Comparison of ENCODE assay signal across 1 cellular context in genomic region chr6:11270030-11271027, GRCh38.
A peak's percentile ranks its signal among the peaks of the same experiment; 100 is the strongest.
TF ChIP-seq lines count a peak whose summit lies in the region.

No MANE protein-coding gene starts in this region.

TF ChIP-seq in HepG2, 621 proteins besides CTCF, POLR2A, EP300 and RAD21 (continued from another document):
- TF ChIP-seq SYNCRIP (IDR thresholded peaks at IDR 0.05; ENCODE audit: insufficient read depth, low read depth, low read length) (no peak), ERF (CRISPR knock-in tag; IDR thresholded peaks at IDR 0.05) (0 out of 2 replicates have a peak, but pooled peaks have one; percentile 16), POLR2AphosphoS5 (IDR thresholded peaks at IDR 0.05; ENCODE audit: low read depth, low read length) (no peak), SOX5 (CRISPR knock-in tag; IDR thresholded peaks at IDR 0.05; ENCODE audit: borderline replicate concordance) (peak; percentile 43; the same call in 1 of the 2 replicates), ZNF576 (CRISPR knock-in tag; IDR thresholded peaks at IDR 0.05) (no peak), TARDBP (CRISPR knock-in tag; IDR thresholded peaks at IDR 0.05) (no peak; the same call in 1 of the 2 replicates), ZSCAN9 (CRISPR knock-in tag; IDR thresholded peaks at IDR 0.05; ENCODE audit: borderline replicate concordance) (no peak), ARID4A (CRISPR knock-in tag; IDR thresholded peaks at IDR 0.05; ENCODE audit: borderline replicate concordance) (peak; percentile 35; the same call in 1 of the 2 replicates), FOXK1 (CRISPR knock-in tag; IDR thresholded peaks at IDR 0.05; ENCODE audit: borderline replicate concordance, low read depth) (peak; percentile 38; the same call in 1 of the 2 replicates)
TF ChIP-seq in HepG2: peak in this region for 67.
